In the genomic region with DNA sequence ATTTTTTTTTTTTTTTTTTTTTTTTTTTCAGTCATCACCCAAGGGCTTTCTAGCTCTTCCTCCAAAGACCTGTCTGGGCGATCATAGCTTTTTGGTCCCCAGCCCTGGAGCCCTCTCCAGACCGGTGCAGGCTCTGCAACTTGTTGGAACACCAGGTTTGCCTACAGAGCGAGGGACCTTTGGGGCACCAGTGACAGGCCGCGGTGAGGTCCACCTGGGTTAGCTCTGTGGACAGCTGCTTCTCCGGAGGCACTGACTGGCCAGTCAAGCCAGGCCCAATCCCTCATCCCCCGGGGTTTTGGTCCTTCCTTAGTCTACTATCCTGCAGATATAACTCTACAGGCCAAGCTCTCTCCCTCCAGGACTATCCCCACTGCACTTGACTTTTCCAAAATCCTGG, we compare ENCODE assay signal across 23 cellular contexts.
DNase-seq lines count a peak whose midpoint lies in the region; ATAC-seq and TF ChIP-seq lines count a peak whose summit lies in the region.
"Had no signal": no experiment of that assay in that cellular context is flagged by ENCODE, and none has a peak within 500 bp of the region (broad histone marks: within the 10 kb centered on the region; RNA-seq: fewer than 3 reads in every experiment).

No MANE protein-coding gene starts in this region.

- H3K9me3 ChIP-seq in WERI-Rb-1 (ENCODE audit: severe bottlenecking): no peaks in the 10 kb centered on the region
- H3K9me3 ChIP-seq in neuronal stem cell (replicated peaks in 1 of 2; ENCODE audit: control insufficient read depth in 2 of 2, insufficient read depth in 1 of 2, low read depth in 1 of 2, low read length in 2 of 2): no peaks in the 10 kb centered on the region
- H3K9me3 ChIP-seq: BE2C; BLaER1 treated with 17β-estradiol and CSF1 and Interleukin-3, amounts not matched to agents 10 nM and 100 nM; HAP-1 had no signal

- H3K4ac ChIP-seq in neuronal stem cell (ENCODE audit: low read length): no peak overlapping the region

- H3K4me2 ChIP-seq in neuronal stem cell (ENCODE audit: insufficient read depth, low read length, poor library complexity, severe bottlenecking): no peak overlapping the region
- H3K4me2 ChIP-seq: GM23338 had no signal

- no peak overlapping the region for H2BK5ac ChIP-seq in neuronal stem cell (ENCODE audit: low read length)

- no peak overlapping the region for H3K23ac ChIP-seq in neuronal stem cell (ENCODE audit: low read depth, low read length, poor library complexity)

- H4K91ac ChIP-seq in neuronal stem cell (ENCODE audit: low read depth, low read length, poor library complexity): no peak overlapping the region

- no peak overlapping the region for H2AFZ ChIP-seq in neuronal stem cell (ENCODE audit: low read length)

- peaks cover 2% of the 10 kb centered on the region for H3K9me3 Mint-ChIP-seq in natural killer cell treated with Interleukin-12 subunit alpha and Interleukin-12 subunit beta and Interleukin-15 and Interleukin-18, amount 100 ng/mL, for 72 hours
- H3K9me3 Mint-ChIP-seq in natural killer cell: no peaks in the 10 kb centered on the region
- H3K9me3 Mint-ChIP-seq: CD4-positive, alpha-beta T cell; CD8-positive, alpha-beta memory T cell; GM23338; HFFc6 had no signal

- DNase-seq in natural killer cell treated with Interleukin-12 subunit alpha and Interleukin-12 subunit beta and Interleukin-15 and Interleukin-18, amount 100 ng/mL, for 72 hours (ENCODE audit: low spot score): no peak
- no peak for DNase-seq in natural killer cell
- DNase-seq in WERI-Rb-1: no peak
- no peak for DNase-seq in neuronal stem cell (ENCODE audit: low spot score)
- no peak for DNase-seq in putamen (ENCODE audit: low spot score)
- DNase-seq in NCI-H774 (lab: John Stamatoyannopoulos, UW): no peak
- DNase-seq in stimulated activated CD4-positive, alpha-beta T cell treated with anti-CD3 and anti-CD28 coated beads, Interleukin-1b, Interleukin-23, amount 100 ng/mL, for 48 hours: no peak
- DNase-seq: ACHN; AML-193; BE2C; Calu3; CD4-positive, alpha-beta T cell; CD8-positive, alpha-beta memory T cell; COR-L47; DMS53; DMS79 treated with DMSO at 0.1 percent for 48 hours; GF-D8; HFFc6 had no signal

- peak overlapping the region; percentile 42 to 100 for H3K27ac Mint-ChIP-seq in natural killer cell treated with Interleukin-12 subunit alpha and Interleukin-12 subunit beta and Interleukin-15 and Interleukin-18, amount 100 ng/mL, for 72 hours
- H3K27ac Mint-ChIP-seq in natural killer cell: no peak overlapping the region
- H3K27ac Mint-ChIP-seq: CD14-positive monocyte; CD4-positive, alpha-beta T cell; GM23338; HFFc6 had no signal

- H3K4me3 ChIP-seq in WERI-Rb-1 (ENCODE audit: low read depth, low read length) (no peak overlapping the region), neuronal stem cell (ENCODE audit: low read length in 2 of 2) (no peak overlapping the region)
- H3K4me3 ChIP-seq: BLaER1 treated with 17β-estradiol and CSF1 and Interleukin-3, amounts not matched to agents 10 nM and 100 nM; GM23338; HAP-1 had no signal

- no peaks in the 10 kb centered on the region for H3K27me3 Mint-ChIP-seq in natural killer cell treated with Interleukin-12 subunit alpha and Interleukin-12 subunit beta and Interleukin-15 and Interleukin-18, amount 100 ng/mL, for 72 hours
- H3K27me3 Mint-ChIP-seq in natural killer cell (ENCODE audit: low read depth in 2 of 2): peaks cover 0 to 12% of the 10 kb centered on the region in 2 donors
- H3K27me3 Mint-ChIP-seq: CD4-positive, alpha-beta T cell had no signal

- H3K36me3 ChIP-seq in WERI-Rb-1: no peaks in the 10 kb centered on the region
- no peaks in the 10 kb centered on the region for H3K36me3 ChIP-seq in neuronal stem cell (replicated peaks in 1 of 2; ENCODE audit: control insufficient read depth in 2 of 2, insufficient read depth in 2 of 2, low read length in 2 of 2)
- H3K36me3 ChIP-seq: BE2C; BLaER1 treated with 17β-estradiol and CSF1 and Interleukin-3, amounts not matched to agents 10 nM and 100 nM; HAP-1 had no signal

- H3K4me1 Mint-ChIP-seq in natural killer cell treated with Interleukin-12 subunit alpha and Interleukin-12 subunit beta and Interleukin-15 and Interleukin-18, amount 100 ng/mL, for 72 hours (ENCODE audit: low read depth in 2 of 2): peaks cover 70 to 75% of the 10 kb centered on the region in 2 donors
- peaks cover 36 to 44% of the 10 kb centered on the region in 2 donors for H3K4me1 Mint-ChIP-seq in natural killer cell

- H3K36me3 Mint-ChIP-seq in natural killer cell treated with Interleukin-12 subunit alpha and Interleukin-12 subunit beta and Interleukin-15 and Interleukin-18, amount 100 ng/mL, for 72 hours: peaks cover 5% of the 10 kb centered on the region
- no peaks in the 10 kb centered on the region for H3K36me3 Mint-ChIP-seq in natural killer cell
- H3K36me3 Mint-ChIP-seq: CD14-positive monocyte; CD8-positive, alpha-beta memory T cell had no signal

- H3K4me3 Mint-ChIP-seq in natural killer cell treated with Interleukin-12 subunit alpha and Interleukin-12 subunit beta and Interleukin-15 and Interleukin-18, amount 100 ng/mL, for 72 hours: no peak overlapping the region
- H3K4me3 Mint-ChIP-seq in natural killer cell: no peak overlapping the region
- H3K4me3 Mint-ChIP-seq: CD14-positive monocyte; CD4-positive, alpha-beta T cell; CD8-positive, alpha-beta memory T cell; GM23338; HFFc6 had no signal

- H4K8ac ChIP-seq in neuronal stem cell (ENCODE audit: low read depth, low read length): no peak overlapping the region

- H3K27me3 ChIP-seq in WERI-Rb-1 (ENCODE audit: insufficient read depth, low read depth, severe bottlenecking) (no peaks in the 10 kb centered on the region), neuronal stem cell (ENCODE audit: control insufficient read depth in 3 of 3, insufficient read depth in 3 of 3, low read depth in 1 of 3, low read length in 3 of 3) (peaks cover 0 to 11% (median 0%) of the 10 kb centered on the region in 3 experiments)
- H3K27me3 ChIP-seq: BE2C; BLaER1 treated with 17β-estradiol and CSF1 and Interleukin-3, amounts not matched to agents 10 nM and 100 nM had no signal

- no peaks in the 10 kb centered on the region for H3K79me1 ChIP-seq in neuronal stem cell (ENCODE audit: low read depth, low read length)

- no peak overlapping the region for H2BK12ac ChIP-seq in neuronal stem cell (ENCODE audit: low read length)

- peaks cover 0 to 14% of the 10 kb centered on the region in 2 donors for H3K4me1 ChIP-seq in neuronal stem cell (ENCODE audit: control insufficient read depth in 2 of 2, insufficient read depth in 1 of 2, low read depth in 1 of 2, low read length in 2 of 2)
- H3K4me1 ChIP-seq: HAP-1 had no signal

- H2AK5ac ChIP-seq in neuronal stem cell (ENCODE audit: low read depth, low read length): peak overlapping the region; percentile 32

- no peak overlapping the region for H3K14ac ChIP-seq in neuronal stem cell (ENCODE audit: low read length)

- peak overlapping the region; percentile 92 for H3K27ac ChIP-seq in WERI-Rb-1
- H3K27ac ChIP-seq in neuronal stem cell (replicated peaks; ENCODE audit: low read length): no peak overlapping the region
- H3K27ac ChIP-seq: 22Rv1 had no signal

- H3K9ac ChIP-seq in neuronal stem cell (ENCODE audit: low read depth, low read length, poor library complexity): no peak overlapping the region
- H3K9ac ChIP-seq: BLaER1 treated with 17β-estradiol and CSF1 and Interleukin-3, amounts not matched to agents 10 nM and 100 nM had no signal

- peak overlapping the region; percentile 45 for H2BK15ac ChIP-seq in neuronal stem cell (ENCODE audit: low read length)

- intact Hi-C loops in natural killer cell (cut with micrococcal nuclease): no loop called here

- no peak for ATAC-seq in natural killer cell treated with Interleukin-12 subunit alpha and Interleukin-12 subunit beta and Interleukin-15 and Interleukin-18, amount 100 ng/mL, for 72 hours
- no peak for ATAC-seq in natural killer cell

- no CpG with 5 or more reads among the region's 7 CpGs for WGBS in neuronal stem cell (ENCODE audit: extremely low coverage in 2 of 2, insufficient read length in 2 of 2, insufficient replicate concordance in 1 of 2), 2 donors

- no peak overlapping the region for H2BK120ac ChIP-seq in neuronal stem cell (ENCODE audit: low read depth, low read length)

- peak overlapping the region; percentile 17 for H3K18ac ChIP-seq in neuronal stem cell (ENCODE audit: low read length)

- TF ChIP-seq CTCF in natural killer cell (IDR thresholded peaks at IDR 0.05): no peak
- no peak for TF ChIP-seq CTCF in WERI-Rb-1 (IDR thresholded peaks at IDR 0.05; ENCODE audit: low read depth, low read length)

Comparison
In these comparisons a context has a peak if more than half of its experiments do, and no peak if none do; other contexts are left out.
1. H3K27ac Mint-ChIP-seq: peak in natural killer cell treated with Interleukin-12 subunit alpha and Interleukin-12 subunit beta and Interleukin-15 and Interleukin-18, amount 100 ng/mL, for 72 hours (2 of 2); none in natural killer cell (0 of 2).